33 cellular contexts compared by ENCODE assay signal in the genomic region with DNA sequence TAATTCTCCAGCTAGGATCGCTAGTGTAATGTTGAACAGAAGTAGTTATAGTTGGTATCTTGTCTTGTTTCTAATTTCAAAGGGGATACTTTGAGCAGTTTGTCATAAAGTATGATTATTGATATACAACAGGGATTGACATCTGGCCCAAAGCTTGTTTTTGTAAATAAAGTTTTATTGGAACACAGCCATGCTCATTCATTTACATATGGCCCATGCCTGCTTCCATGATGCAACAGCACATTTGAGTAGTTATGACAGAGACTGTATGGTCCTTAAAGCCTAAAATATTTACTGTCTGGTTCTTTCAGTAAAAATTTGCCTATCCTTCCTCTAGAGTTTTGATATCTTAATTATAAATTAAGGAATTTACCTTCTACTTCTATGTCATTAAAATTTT.
"Had no signal": no experiment of that assay in that cellular context is flagged by ENCODE, and none has a peak within 500 bp of the region (broad histone marks: within the 10 kb centered on the region; RNA-seq: fewer than 3 reads in every experiment).

No MANE protein-coding gene starts in this region.

- H3K4me1 ChIP-seq: body of pancreas, breast epithelium had no signal

- H3K27ac ChIP-seq: adrenal gland, body of pancreas, brain microvascular endothelial cell, breast epithelium, VCaP had no signal

- ATAC-seq: activated CD8-positive, alpha-beta T cell treated with anti-CD3 and anti-CD28 coated beads for 36 hours; activated naive CD4-positive, alpha-beta T cell treated with anti-CD3 and anti-CD28 coated beads, Interleukin-2, amount 50 U/mL, for 72 hours; activated T-cell treated with anti-CD3 and anti-CD28 coated beads, Interleukin-2, amount 50 U/mL, for 4 hours; activated T-cell treated with anti-CD3 and anti-CD28 coated beads, Interleukin-2, amount 50 U/mL, for 72 hours; activated T-helper 17 cell treated with anti-CD3 and anti-CD28 coated beads, Interleukin-2, amount 50 U/mL, for 72 hours; body of pancreas had no signal

- DNase-seq: activated B cell treated with CpG ODN at 0.5 μM for 24 hours; activated CD4-positive, alpha-beta memory T cell treated with anti-CD3 and anti-CD28 coated beads for 36 hours; activated CD4-positive, alpha-beta T cell treated with anti-CD3 and anti-CD28 coated beads for 4 hours; activated CD4-positive, alpha-beta T cell treated with anti-CD3 and anti-CD28 coated beads, Interleukin-2, amount 10 ng/mL, durations not matched to agents 24 days and 14 days; activated CD4-positive, alpha-beta T cell treated with anti-CD3 and anti-CD28 coated beads, Interleukin-2, amount 50 U/mL, for 1 hour; activated CD4-positive, alpha-beta T cell treated with anti-CD3 and anti-CD28 coated beads, Interleukin-2, amount 50 U/mL, for 4 hours; activated CD4-positive, CD25-positive, alpha-beta regulatory T cell treated with anti-CD3 and anti-CD28 coated beads, Interleukin-2, amount 50 U/mL, for 72 hours; activated CD8-positive, alpha-beta memory T cell treated with anti-CD3 and anti-CD28 coated beads, Interleukin-2, amount 50 U/mL, for 4 hours; activated CD8-positive, alpha-beta T cell treated with anti-CD3 and anti-CD28 coated beads for 36 hours; activated effector memory CD4-positive, alpha-beta T cell treated with anti-CD3 and anti-CD28 coated beads, Interleukin-2, amount 50 U/mL, for 16 hours; activated gamma-delta T cell treated with Interleukin-2 at 50 U/mL for 16 hours; activated naive CD4-positive, alpha-beta T cell; activated naive CD4-positive, alpha-beta T cell treated with anti-CD3 and anti-CD28 coated beads for 36 hours; activated naive CD4-positive, alpha-beta T cell treated with anti-CD3 and anti-CD28 coated beads, Interleukin-2, amount 50 U/mL, for 16 hours; activated naive CD8-positive, alpha-beta T cell treated with anti-CD3 and anti-CD28 coated beads for 36 hours; activated T-cell treated with anti-CD3 and anti-CD28 coated beads for 4 hours; activated T-cell treated with anti-CD3 and anti-CD28 coated beads, Interleukin-2, amount 50 U/mL, for 1 hour; activated T-cell treated with anti-CD3 and anti-CD28 coated beads, Interleukin-2, amount 50 U/mL, for 4 hours; activated T-cell treated with anti-CD3 and anti-CD28 coated beads, Interleukin-2, amount 50 U/mL, for 72 hours; adrenal gland; amniotic stem cell; aorta; body of pancreas; brain microvascular endothelial cell; central memory CD4-positive, alpha-beta T cell; T-helper 2 cell; T-helper 9 cell had no signal

- H3K27me3 ChIP-seq: adrenal gland, body of pancreas, brain microvascular endothelial cell, breast epithelium had no signal

- H3K4me3 ChIP-seq: adrenal gland, body of pancreas, breast epithelium had no signal

- H3K36me3 ChIP-seq: adrenal gland, brain microvascular endothelial cell, breast epithelium had no signal

- FAIRE-seq: astrocyte, TTC549 had no signal

- H3K9me3 ChIP-seq: adrenal gland, body of pancreas, breast epithelium had no signal
